10 cellular contexts compared by ENCODE assay signal in the genomic region with DNA sequence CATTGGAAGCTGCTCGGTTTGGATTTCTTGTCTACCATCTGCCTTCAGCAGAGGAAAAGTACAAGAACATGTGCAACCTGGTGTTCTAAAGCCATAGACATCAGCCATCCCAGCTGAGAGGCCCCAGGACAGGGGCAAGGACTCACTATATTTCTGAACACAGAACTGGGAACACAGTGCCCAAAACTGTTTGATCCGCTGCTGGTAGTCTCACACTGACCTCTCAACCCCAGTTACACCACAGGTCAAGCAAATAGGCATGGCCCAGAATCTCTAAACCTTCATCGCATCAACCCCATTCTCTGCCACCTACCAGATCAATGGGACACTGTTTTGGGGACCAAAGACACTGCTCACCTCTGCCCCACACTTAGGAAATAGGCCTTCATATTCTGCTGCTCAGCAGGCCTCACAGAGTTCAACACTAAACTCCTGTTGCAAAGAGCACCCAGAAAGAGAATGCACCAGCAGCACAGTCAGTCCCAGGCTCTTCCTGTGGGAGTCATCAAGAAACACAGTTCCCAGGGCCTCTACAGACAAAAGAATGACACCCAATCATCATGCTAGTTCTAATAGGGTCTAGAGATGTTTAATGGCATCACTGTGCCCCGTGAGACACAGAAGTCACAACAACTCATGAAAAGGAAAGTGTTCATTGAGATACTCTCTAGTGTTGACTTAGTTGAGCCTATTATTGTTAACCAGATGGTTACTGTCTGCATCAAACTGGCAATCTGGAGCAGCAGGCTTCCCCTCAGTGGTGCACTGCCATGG. TPM values are rescaled to one million over a fixed set of nuclear protein-coding genes. Genes with fewer than 3 reads are reported as not detected.
A peak's percentile ranks its signal among the peaks of the same experiment; 100 is the strongest.
DNase-seq lines count a peak whose midpoint lies in the region; ATAC-seq lines count a peak whose summit lies in the region.
"Had no signal": no experiment of that assay in that cellular context is flagged by ENCODE, and none has a peak within 500 bp of the region (broad histone marks: within the 10 kb centered on the region; RNA-seq: fewer than 3 reads in every experiment).

No MANE protein-coding gene starts in this region.

- H3K4me3 Mint-ChIP-seq in activated naive CD8-positive, alpha-beta T cell treated with anti-CD3 and anti-CD28 coated beads for 36 hours: no peak overlapping the region
- no peak overlapping the region for H3K4me3 Mint-ChIP-seq in activated naive CD8-positive, alpha-beta T cell treated with anti-CD3 and anti-CD28 coated beads, Interleukin-2, amount 50 U/mL, for 24 hours

- H3K4me1 Mint-ChIP-seq in activated naive CD8-positive, alpha-beta T cell treated with anti-CD3 and anti-CD28 coated beads for 36 hours: peaks cover 53% of the 10 kb centered on the region
- peaks cover 24% of the 10 kb centered on the region for H3K4me1 Mint-ChIP-seq in activated naive CD8-positive, alpha-beta T cell treated with anti-CD3 and anti-CD28 coated beads, Interleukin-2, amount 50 U/mL, for 24 hours
- H3K4me1 Mint-ChIP-seq: CD14-positive monocyte had no signal

- peaks cover 10% of the 10 kb centered on the region for H3K9me3 Mint-ChIP-seq in activated naive CD8-positive, alpha-beta T cell treated with anti-CD3 and anti-CD28 coated beads for 36 hours
- H3K9me3 Mint-ChIP-seq in activated naive CD8-positive, alpha-beta T cell treated with anti-CD3 and anti-CD28 coated beads, Interleukin-2, amount 50 U/mL, for 24 hours: peaks cover 9% of the 10 kb centered on the region

- 81% methylated on average over 4 of the region's 4 CpGs for WGBS in thymus

- no peak for ATAC-seq in activated naive CD8-positive, alpha-beta T cell treated with anti-CD3 and anti-CD28 coated beads, Interleukin-2, amount 50 U/mL, for 24 hours
- no peak for ATAC-seq in GM19395 (IDR thresholded peaks at IDR 0.05; ENCODE audit: unreplicated experiment)

- H3K9ac ChIP-seq in iPS-15b (ENCODE audit: low read depth, low read length): no peak overlapping the region

- H3K36me3 ChIP-seq in iPS-15b (ENCODE audit: control insufficient read depth, insufficient read depth, low read length) (no peaks in the 10 kb centered on the region), thymus (ENCODE audit: control insufficient read depth, insufficient read depth) (no peaks in the 10 kb centered on the region)
- H3K36me3 ChIP-seq: adrenal gland had no signal

- H3K27me3 ChIP-seq in iPS-15b (ENCODE audit: control insufficient read depth, insufficient read depth, low read length): no peaks in the 10 kb centered on the region
- H3K27me3 ChIP-seq in thymus (ENCODE audit: control insufficient read depth, insufficient read depth): no peaks in the 10 kb centered on the region
- H3K27me3 ChIP-seq: adrenal gland had no signal

- H3K4me3 ChIP-seq in iPS-15b (ENCODE audit: low read depth, low read length) (peak overlapping the region; percentile 89), thymus (ENCODE audit: low read length) (peak overlapping the region; percentile 64)

- peaks cover 14% of the 10 kb centered on the region for H3K4me1 ChIP-seq in iPS-15b (ENCODE audit: control insufficient read depth, insufficient read depth, low read length)
- H3K4me1 ChIP-seq in thymus (ENCODE audit: control insufficient read depth, insufficient read depth, low read length): peaks cover 27% of the 10 kb centered on the region

- peaks cover 10% of the 10 kb centered on the region for H3K36me3 Mint-ChIP-seq in activated naive CD8-positive, alpha-beta T cell treated with anti-CD3 and anti-CD28 coated beads for 36 hours
- peaks cover 6% of the 10 kb centered on the region for H3K36me3 Mint-ChIP-seq in activated naive CD8-positive, alpha-beta T cell treated with anti-CD3 and anti-CD28 coated beads, Interleukin-2, amount 50 U/mL, for 24 hours (ENCODE audit: low read depth)
- H3K36me3 Mint-ChIP-seq: CD14-positive monocyte had no signal

- H3K9me3 ChIP-seq in iPS-15b (ENCODE audit: control insufficient read depth, insufficient read depth, low read length) (no peaks in the 10 kb centered on the region), thymus (ENCODE audit: control insufficient read depth) (no peaks in the 10 kb centered on the region)

- no peak overlapping the region for H3K27ac Mint-ChIP-seq in activated naive CD8-positive, alpha-beta T cell treated with anti-CD3 and anti-CD28 coated beads for 36 hours
- H3K27ac Mint-ChIP-seq in activated naive CD8-positive, alpha-beta T cell treated with anti-CD3 and anti-CD28 coated beads, Interleukin-2, amount 50 U/mL, for 24 hours: no peak overlapping the region
- H3K27ac Mint-ChIP-seq: CD14-positive monocyte had no signal

- no peak overlapping the region for H3K27ac ChIP-seq in thymus (ENCODE audit: low read depth)

- peak; percentile 4 for DNase-seq in activated naive CD8-positive, alpha-beta T cell treated with anti-CD3 and anti-CD28 coated beads for 36 hours
- no peak for DNase-seq in activated naive CD8-positive, alpha-beta T cell treated with anti-CD3 and anti-CD28 coated beads, Interleukin-2, amount 50 U/mL, for 24 hours
- DNase-seq in NCI-H82 (lab: John Stamatoyannopoulos, UW) (peak; percentile 61), COR-L47 (lab: John Stamatoyannopoulos, UW) (no peak), GM19240 (ENCODE audit: insufficient read length, low spot score) (no peak)

- no peaks in the 10 kb centered on the region for H3K27me3 Mint-ChIP-seq in activated naive CD8-positive, alpha-beta T cell treated with anti-CD3 and anti-CD28 coated beads for 36 hours
- no peaks in the 10 kb centered on the region for H3K27me3 Mint-ChIP-seq in activated naive CD8-positive, alpha-beta T cell treated with anti-CD3 and anti-CD28 coated beads, Interleukin-2, amount 50 U/mL, for 24 hours

RNA-seq across cellular contexts. Expression of a gene that starts 1.8 kb away (rescaled TPM):
- total RNA-seq in activated naive CD8-positive, alpha-beta T cell treated with anti-CD3 and anti-CD28 coated beads for 36 hours: 10 to 100 TPM in 1 of 2 experiments, 1 to 10 TPM in 1; 9.2 to 10.8 TPM
- polyA plus RNA-seq in thymus: 5.0 TPM
- polyA plus RNA-seq: CD14-positive monocyte had no signal

RNA-seq across cellular contexts. Expression of a gene that starts 20.1 kb away (rescaled TPM):
- total RNA-seq in activated naive CD8-positive, alpha-beta T cell treated with anti-CD3 and anti-CD28 coated beads for 36 hours: 10 to 100 TPM; 44.3 to 44.6 TPM
- polyA plus RNA-seq in thymus: 32.9 TPM

Comparison
In these comparisons a context has a peak if more than half of its experiments do, and no peak if none do; other contexts are left out.
1. DNase-seq: peak in activated naive CD8-positive, alpha-beta T cell treated with anti-CD3 and anti-CD28 coated beads for 36 hours (single experiment) and NCI-H82 (single experiment); none in activated naive CD8-positive, alpha-beta T cell treated with anti-CD3 and anti-CD28 coated beads, Interleukin-2, amount 50 U/mL, for 24 hours (single experiment), COR-L47 (single experiment) and GM19240 (single experiment).